12 cellular contexts compared by ENCODE assay signal in genomic region chr7:87316097-87316700, GRCh38. TPM values are rescaled to one million over a fixed set of nuclear protein-coding genes. Genes with fewer than 3 reads are reported as not detected.
A peak's percentile ranks its signal among the peaks of the same experiment; 100 is the strongest.
DNase-seq lines count a peak whose midpoint lies in the region; ATAC-seq and TF ChIP-seq lines count a peak whose summit lies in the region.
"Had no signal": no experiment of that assay in that cellular context is flagged by ENCODE, and none has a peak within 500 bp of the region (broad histone marks: within the 10 kb centered on the region; RNA-seq: fewer than 3 reads in every experiment).

No MANE protein-coding gene starts in this region.

- H3K9me3 ChIP-seq in IMR-90 (ENCODE audit: control insufficient read depth, insufficient read depth, low read length): no peaks in the 10 kb centered on the region
- H3K9me3 ChIP-seq in vagina: no peaks in the 10 kb centered on the region

- no peak for TF ChIP-seq RAD21 in IMR-90 (IDR thresholded peaks at IDR 0.05; ENCODE audit: low read length)

- H4K91ac ChIP-seq in IMR-90 (ENCODE audit: insufficient read depth, low read depth, low read length): peak overlapping the region; percentile 100

- peak overlapping the region; percentile 97 for H2BK15ac ChIP-seq in IMR-90 (ENCODE audit: low read depth, low read length)

- no TSS peak for BruUV-seq in IMR-90 (replicated peaks; lab: Mats Ljungman, UMichigan)

- H3K27me3 ChIP-seq in IMR-90 (ENCODE audit: control insufficient read depth, insufficient read depth, low read length) (no peaks in the 10 kb centered on the region), vagina (no peaks in the 10 kb centered on the region)
- H3K27me3 ChIP-seq: neural progenitor cell had no signal

- H3K4me1 Mint-ChIP-seq in activated T-cell treated with anti-CD3 and anti-CD28 coated beads, Interleukin-2, amount 50 U/mL, for 72 hours (ENCODE audit: low read depth): peaks cover 29% of the 10 kb centered on the region
- peaks cover 30% of the 10 kb centered on the region for H3K4me1 Mint-ChIP-seq in activated T-cell treated with anti-CD3 and anti-CD28 coated beads, Interleukin-2, amount 50 U/mL, for 4 hours (ENCODE audit: low read depth)
- no peaks in the 10 kb centered on the region for H3K4me1 Mint-ChIP-seq in glutamatergic neuron (ENCODE audit: low read depth, unreplicated experiment)
- H3K4me1 Mint-ChIP-seq: central memory CD8-positive, alpha-beta T cell had no signal

- H3K27ac ChIP-seq in IMR-90 (ENCODE audit: insufficient read depth, low read length): peak overlapping the region; percentile 92
- H3K27ac ChIP-seq in vagina: peak overlapping the region; percentile 67
- H3K27ac ChIP-seq: neural progenitor cell had no signal

- H3K36me3 ChIP-seq in IMR-90 (ENCODE audit: control insufficient read depth, insufficient read depth, low read length): no peaks in the 10 kb centered on the region
- no peaks in the 10 kb centered on the region for H3K36me3 ChIP-seq in vagina
- H3K36me3 ChIP-seq: neural progenitor cell had no signal

- peak overlapping the region; percentile 71 for H2BK5ac ChIP-seq in IMR-90 (ENCODE audit: low read depth, low read length, poor library complexity, severe bottlenecking)

- peak overlapping the region; percentile 87 for H3K56ac ChIP-seq in IMR-90 (ENCODE audit: extremely low read depth, insufficient read depth, low read length)

- CTCF ChIA-PET in IMR-90 (lab: Yijun Ruan, JAX): interaction anchor here (1.2 to 5.2 kb wide), 3 partner anchors 9 to 120 kb away, joined by 3 to 38 read pairs (median 3); no protein-coding TSS in a partner anchor

- H2AK9ac ChIP-seq in IMR-90 (replicated peaks; ENCODE audit: low read depth, low read length, poor library complexity): peak overlapping the region; percentile 80

- peak overlapping the region; percentile 100 for H3K4ac ChIP-seq in IMR-90 (ENCODE audit: low read depth, low read length)

- 60% methylated on average over 2 of the region's 3 CpGs; no CpG with 5 or more reads in 1 of the 2 experiments for WGBS in IMR-90 (ENCODE audit: extremely low coverage in 2 of 2, insufficient read length in 1 of 2), 2 experiments

- POLR2A ChIA-PET in IMR-90 (lab: Charles Lee; ENCODE audit: unreplicated experiment): interaction anchor here (3.6 kb wide), 1 partner anchor 99 kb away, joined by 15 read pairs; no protein-coding TSS in a partner anchor

- H4K8ac ChIP-seq in IMR-90 (ENCODE audit: low read depth in 2 of 2, low read length in 2 of 2): peak overlapping the region; percentile 90 to 99

- H3K4me1 ChIP-seq in IMR-90 (ENCODE audit: control insufficient read depth, insufficient read depth, low read length) (peaks cover 19% of the 10 kb centered on the region), vagina (peaks cover 33% of the 10 kb centered on the region)

- peak; percentile 67 to 68 for ATAC-seq in activated T-cell treated with anti-CD3 and anti-CD28 coated beads, Interleukin-2, amount 50 U/mL, for 72 hours (replicated peaks in 1 of 2)
- no peak for ATAC-seq in activated T-cell treated with anti-CD3 and anti-CD28 coated beads, Interleukin-2, amount 50 U/mL, for 4 hours
- ATAC-seq in HG02798 (IDR thresholded peaks at IDR 0.05; ENCODE audit: poor library complexity, unreplicated experiment): peak; percentile 90
- no peak for ATAC-seq in IMR-90 (ENCODE audit: low read depth)

- no peaks in the 10 kb centered on the region for H4K20me1 ChIP-seq in IMR-90 (ENCODE audit: insufficient read depth, low read length)

- peak overlapping the region; percentile 96 for H4K5ac ChIP-seq in IMR-90 (ENCODE audit: low read depth, low read length)

- TF ChIP-seq POLR2A in IMR-90 (IDR thresholded peaks at IDR 0.05; ENCODE audit: low read depth, low read length) (no peak), vagina (IDR thresholded peaks at IDR 0.05) (no peak)

- H3K4me3 Mint-ChIP-seq in activated T-cell treated with anti-CD3 and anti-CD28 coated beads, Interleukin-2, amount 50 U/mL, for 72 hours: no peak overlapping the region
- no peak overlapping the region for H3K4me3 Mint-ChIP-seq in activated T-cell treated with anti-CD3 and anti-CD28 coated beads, Interleukin-2, amount 50 U/mL, for 4 hours
- H3K4me3 Mint-ChIP-seq in glutamatergic neuron (ENCODE audit: unreplicated experiment): no peak overlapping the region
- H3K4me3 Mint-ChIP-seq: central memory CD8-positive, alpha-beta T cell; neural progenitor cell had no signal

- H2AK5ac ChIP-seq in IMR-90 (ENCODE audit: low read depth, low read length): peak overlapping the region; percentile 98

- H3K18ac ChIP-seq in IMR-90 (ENCODE audit: low read depth, low read length): peak overlapping the region; percentile 94

- intact Hi-C loops in IMR-90 (cut with micrococcal nuclease): loop anchor here (1.0 to 10.0 kb wide), 3 partner anchors 29 to 259 kb away; partner anchors contain the start of genes CROT and DMTF1
- intact Hi-C loops in vagina (cut with DNase I): no loop called here

- H3K36me3 Mint-ChIP-seq in activated T-cell treated with anti-CD3 and anti-CD28 coated beads, Interleukin-2, amount 50 U/mL, for 72 hours (ENCODE audit: insufficient read depth in 2 of 2): no peaks in the 10 kb centered on the region
- no peaks in the 10 kb centered on the region for H3K36me3 Mint-ChIP-seq in activated T-cell treated with anti-CD3 and anti-CD28 coated beads, Interleukin-2, amount 50 U/mL, for 4 hours (ENCODE audit: insufficient read depth)
- H3K36me3 Mint-ChIP-seq in glutamatergic neuron (ENCODE audit: unreplicated experiment): no peaks in the 10 kb centered on the region
- H3K36me3 Mint-ChIP-seq: neural progenitor cell had no signal

- H3K9me3 Mint-ChIP-seq in activated T-cell treated with anti-CD3 and anti-CD28 coated beads, Interleukin-2, amount 50 U/mL, for 72 hours: no peaks in the 10 kb centered on the region
- no peaks in the 10 kb centered on the region for H3K9me3 Mint-ChIP-seq in activated T-cell treated with anti-CD3 and anti-CD28 coated beads, Interleukin-2, amount 50 U/mL, for 4 hours
- peaks cover 2% of the 10 kb centered on the region for H3K9me3 Mint-ChIP-seq in glutamatergic neuron (ENCODE audit: unreplicated experiment)
- H3K9me3 Mint-ChIP-seq: central memory CD8-positive, alpha-beta T cell had no signal

- H3K23ac ChIP-seq in IMR-90 (ENCODE audit: low read depth, low read length): peak overlapping the region; percentile 75

- in situ Hi-C loops in IMR-90 (cut with MboI; ENCODE audit: low sequenced_read_pairs): loop anchor here (10.0 kb wide), 1 partner anchor 559 kb away; the partner anchor contains the start of genes DBF4 and SLC25A40

- H2BK120ac ChIP-seq in IMR-90 (ENCODE audit: low read depth, low read length): peak overlapping the region; percentile 99

- H3K9me1 ChIP-seq in IMR-90 (ENCODE audit: insufficient read depth, low read length): peaks cover 8% of the 10 kb centered on the region; the same call in 1 of the 2 replicates

- H3K27ac Mint-ChIP-seq in activated T-cell treated with anti-CD3 and anti-CD28 coated beads, Interleukin-2, amount 50 U/mL, for 72 hours: no peak overlapping the region
- no peak overlapping the region for H3K27ac Mint-ChIP-seq in glutamatergic neuron (ENCODE audit: unreplicated experiment)

- H3K4me3 ChIP-seq in IMR-90 (ENCODE audit: insufficient read depth, low read depth, low read length) (no peak overlapping the region), vagina (no peak overlapping the region)
- H3K4me3 ChIP-seq: neural progenitor cell had no signal

- DNase-seq in activated T-cell treated with anti-CD3 and anti-CD28 coated beads, Interleukin-2, amount 50 U/mL, for 72 hours: no peak
- no peak for DNase-seq in activated T-cell treated with anti-CD3 and anti-CD28 coated beads, Interleukin-2, amount 50 U/mL, for 4 hours
- DNase-seq in IMR-90 (no peak), vagina (ENCODE audit: extremely low spot score in 2 of 2) (no peak), NCI-H2029 (lab: John Stamatoyannopoulos, UW) (no peak), pons (ENCODE audit: low spot score) (no peak), glutamatergic neuron (no peak)
- DNase-seq: ACHN, hippocampal formation had no signal

- dilution Hi-C loops in IMR-90 (cut with HindIII; ENCODE audit: low sequenced_read_pairs, unreplicated experiment): no loop called here

- H2BK20ac ChIP-seq in IMR-90 (ENCODE audit: low read depth, low read length): peak overlapping the region; percentile 100

- TF ChIP-seq CTCF in IMR-90 (conservative IDR thresholded peaks at IDR 0.05; ENCODE audit: low read depth, low read length) (no peak), vagina (IDR thresholded peaks at IDR 0.05) (no peak), glutamatergic neuron (IDR thresholded peaks at IDR 0.05; ENCODE audit: partially characterized antibody, unreplicated experiment) (no peak)

- peak overlapping the region; percentile 68 for H2AFZ ChIP-seq in IMR-90 (replicated peaks; ENCODE audit: low read length, poor library complexity)

- H3K27me3 Mint-ChIP-seq in activated T-cell treated with anti-CD3 and anti-CD28 coated beads, Interleukin-2, amount 50 U/mL, for 72 hours (ENCODE audit: low read depth): no peaks in the 10 kb centered on the region
- H3K27me3 Mint-ChIP-seq in activated T-cell treated with anti-CD3 and anti-CD28 coated beads, Interleukin-2, amount 50 U/mL, for 4 hours (ENCODE audit: low read depth): no peaks in the 10 kb centered on the region
- no peaks in the 10 kb centered on the region for H3K27me3 Mint-ChIP-seq in glutamatergic neuron (ENCODE audit: unreplicated experiment)
- H3K27me3 Mint-ChIP-seq: central memory CD8-positive, alpha-beta T cell had no signal

- no peaks in the 10 kb centered on the region for H3K79me1 ChIP-seq in IMR-90 (ENCODE audit: low read depth in 1 of 2, low read length in 2 of 2)

- H3K4me2 ChIP-seq in IMR-90 (ENCODE audit: low read depth, low read length): peak overlapping the region; percentile 10; the same call in 1 of the 2 replicates
- H3K4me2 ChIP-seq: neural progenitor cell had no signal

- peak overlapping the region; percentile 99 for H3K14ac ChIP-seq in IMR-90 (replicated peaks; ENCODE audit: low read depth, low read length)

- H3K9ac ChIP-seq in IMR-90 (ENCODE audit: low read depth, low read length): no peak overlapping the region
- H3K9ac ChIP-seq: neural progenitor cell had no signal

RNA-seq across cellular contexts. Expression of gene CROT, which starts 29.3 kb away (rescaled TPM):
- 10 to 100 TPM in 1 of 2 donors, 1 to 10 TPM in 1; 9.6 to 12.6 TPM for total RNA-seq in activated T-cell treated with anti-CD3 and anti-CD28 coated beads, Interleukin-2, amount 50 U/mL, for 72 hours
- 1 to 10 TPM; 4.9 to 6.8 (median 5.4) TPM for total RNA-seq in activated T-cell treated with anti-CD3 and anti-CD28 coated beads, Interleukin-2, amount 50 U/mL, for 4 hours
- total RNA-seq in IMR-90 (2012; rRNA removed): 7.5 and 14.4 TPM in 2 replicates
- 7.2 and 10.0 TPM in 2 replicates for polyA plus RNA-seq in IMR-90 (2012; rRNA removed)
- polyA plus RNA-seq in IMR-90 (2012; cell fraction: cytosol; rRNA removed): 1.8 and 2.0 TPM in 2 replicates
- 2.0 and 21.2 TPM in 2 replicates for polyA plus RNA-seq in IMR-90 (2012; cell fraction: nucleus; rRNA removed; ENCODE audit: low replicate concordance)
- total RNA-seq in vagina: 38.1 TPM
- 4.9 TPM for total RNA-seq in glutamatergic neuron (ENCODE audit: unreplicated experiment)

Comparison
In these comparisons a context has a peak if more than half of its experiments do, and no peak if none do; other contexts are left out.
1. ATAC-seq: peak in activated T-cell treated with anti-CD3 and anti-CD28 coated beads, Interleukin-2, amount 50 U/mL, for 72 hours (2 of 2) and HG02798 (single experiment); none in activated T-cell treated with anti-CD3 and anti-CD28 coated beads, Interleukin-2, amount 50 U/mL, for 4 hours (0 of 2) and IMR-90 (single experiment).